Comparison of ENCODE assay signal across 16 cellular contexts in genomic region chr17:37088913-37089312, GRCh38.
DNase-seq lines count a peak whose midpoint lies in the region; ATAC-seq and TF ChIP-seq lines count a peak whose summit lies in the region.
"Had no signal": no experiment of that assay in that cellular context is flagged by ENCODE, and none has a peak within 500 bp of the region (broad histone marks: within the 10 kb centered on the region; RNA-seq: fewer than 3 reads in every experiment).

No MANE protein-coding gene starts in this region.

- no peak for TF ChIP-seq CTCF in CD4-positive, alpha-beta T cell (IDR thresholded peaks at IDR 0.05)
- no peak for TF ChIP-seq CTCF in HL-60 (IDR thresholded peaks at IDR 0.05; ENCODE audit: insufficient read depth, low read length)
- peak; percentile 29 for TF ChIP-seq CTCF in chondrocyte (IDR thresholded peaks at IDR 0.05)
- no peak for TF ChIP-seq CTCF in nephron progenitor cell (IDR thresholded peaks at IDR 0.05)
- no peak for TF ChIP-seq CTCF in endothelial cell (IDR thresholded peaks at IDR 0.05; ENCODE audit: unreplicated experiment)
- no peak for TF ChIP-seq CTCF in left lung (IDR thresholded peaks at IDR 0.05)

- H3K4me3 Mint-ChIP-seq in CD4-positive, alpha-beta T cell, result no peak overlapping the region
- H3K4me3 Mint-ChIP-seq in chondrocyte (ENCODE audit: unreplicated experiment) (no peak overlapping the region), nephron progenitor cell (no peak overlapping the region), endothelial cell (ENCODE audit: unreplicated experiment) (no peak overlapping the region)

- H3K27ac Mint-ChIP-seq in CD4-positive, alpha-beta T cell, result peak overlapping the region; percentile 89
- H3K27ac Mint-ChIP-seq in chondrocyte (ENCODE audit: unreplicated experiment), result no peak overlapping the region
- H3K27ac Mint-ChIP-seq in nephron progenitor cell, result peak overlapping the region; percentile 94
- H3K27ac Mint-ChIP-seq in endothelial cell (ENCODE audit: unreplicated experiment), result no peak overlapping the region

- POLR2A ChIA-PET in CD4-positive, alpha-beta T cell (lab: Charles Lee), result no interaction called here

- peaks cover 0 to 23% of the 10 kb centered on the region in 2 donors for H3K4me1 ChIP-seq in left lung

- no peak for DNase-seq in CD4-positive, alpha-beta T cell
- DNase-seq in HL-60 (ENCODE audit: low read depth in 1 of 2, low spot score in 1 of 2) (no peak), chondrocyte (ENCODE audit: low spot score) (no peak), nephron progenitor cell (no peak), endothelial cell (ENCODE audit: low spot score) (no peak), dedifferentiated amniotic fluid mesenchymal stem cell (ENCODE audit: extremely low spot score) (no peak), left lung (no peak)
- DNase-seq: activated effector memory CD4-positive, alpha-beta T cell treated with anti-CD3 and anti-CD28 coated beads, Interleukin-2, amount 50 U/mL, for 16 hours; GDM1; GM23248; IMR-90; NCI-H446 treated with DMSO at 0.1 percent for 48 hours; stimulated activated CD4-positive, alpha-beta T cell treated with anti-CD3 and anti-CD28 coated beads, Interleukin-2, amount 100 ng/mL, for 24 hours; stimulated activated CD8-positive, alpha-beta memory T cell treated with anti-CD3 and anti-CD28 coated beads, Interleukin-4, amount 100 ng/mL, for 48 hours had no signal

- peaks cover 43% of the 10 kb centered on the region for H3K4me1 Mint-ChIP-seq in CD4-positive, alpha-beta T cell (ENCODE audit: low read depth)
- H3K4me1 Mint-ChIP-seq in chondrocyte (ENCODE audit: low read depth) (no peaks in the 10 kb centered on the region), nephron progenitor cell (peaks cover 76% of the 10 kb centered on the region), endothelial cell (ENCODE audit: unreplicated experiment) (peaks cover 25% of the 10 kb centered on the region)

- H3K4me3 ChIP-seq in HL-60 (replicated peaks; ENCODE audit: insufficient read depth, low read length), result no peak overlapping the region
- H3K4me3 ChIP-seq in left lung, result no peak overlapping the region
- H3K4me3 ChIP-seq: GM23248 had no signal

- H3K9me3 Mint-ChIP-seq in CD4-positive, alpha-beta T cell, result no peaks in the 10 kb centered on the region
- H3K9me3 Mint-ChIP-seq in chondrocyte (ENCODE audit: low read depth) (no peaks in the 10 kb centered on the region), nephron progenitor cell (no peaks in the 10 kb centered on the region), endothelial cell (ENCODE audit: unreplicated experiment) (no peaks in the 10 kb centered on the region)

- peaks cover 24% of the 10 kb centered on the region for H3K36me3 Mint-ChIP-seq in CD4-positive, alpha-beta T cell (ENCODE audit: low read depth)
- H3K36me3 Mint-ChIP-seq in chondrocyte (ENCODE audit: low read depth) (peaks cover 27% of the 10 kb centered on the region), nephron progenitor cell (ENCODE audit: low read depth) (peaks cover 66% of the 10 kb centered on the region), endothelial cell (ENCODE audit: low read depth, unreplicated experiment) (peaks cover 23% of the 10 kb centered on the region)

- intact Hi-C loops in CD4-positive, alpha-beta T cell (cut with DNase I, micrococcal nuclease), result no loop called here
- intact Hi-C loops in left lung (cut with DNase I), result no loop called here

- H3K27ac ChIP-seq in CD4-positive, alpha-beta T cell (ENCODE audit: low read depth, low read length), result peak overlapping the region; percentile 56
- peak overlapping the region; percentile 65; the same call in 1 of the 2 replicates for H3K27ac ChIP-seq in HL-60 (replicated peaks)
- H3K27ac ChIP-seq in left lung, result no peak overlapping the region
- H3K27ac ChIP-seq: brain microvascular endothelial cell, GM23248 had no signal

- no peaks in the 10 kb centered on the region for H3K9me3 ChIP-seq in CD4-positive, alpha-beta T cell (ENCODE audit: control insufficient read depth, low read length)
- H3K9me3 ChIP-seq in left lung, result no peaks in the 10 kb centered on the region

- no peaks in the 10 kb centered on the region for H3K27me3 Mint-ChIP-seq in CD4-positive, alpha-beta T cell
- H3K27me3 Mint-ChIP-seq in chondrocyte (ENCODE audit: low read depth), result no peaks in the 10 kb centered on the region
- no peaks in the 10 kb centered on the region for H3K27me3 Mint-ChIP-seq in nephron progenitor cell (ENCODE audit: low read depth, poor library complexity)
- H3K27me3 Mint-ChIP-seq in endothelial cell (ENCODE audit: unreplicated experiment), result no peaks in the 10 kb centered on the region

- CTCF ChIA-PET in CD4-positive, alpha-beta T cell (lab: Charles Lee), result interaction anchor here (2.5 kb wide), 1 partner anchor 41 kb away, joined by 9 read pairs; no protein-coding TSS in a partner anchor

- H3K36me3 ChIP-seq in left lung, result peaks cover 0 to 84% of the 10 kb centered on the region in 2 donors

- no peak for ATAC-seq in CD4-positive, alpha-beta T cell (ENCODE audit: poor library complexity)
- no peak for ATAC-seq in left lung
- ATAC-seq: activated CD4-positive, CD25-positive, alpha-beta regulatory T cell treated with anti-CD3 and anti-CD28 coated beads, Interleukin-2, amount 50 U/mL, for 24 hours had no signal

- H3K27me3 ChIP-seq in CD4-positive, alpha-beta T cell (ENCODE audit: control insufficient read depth, insufficient read depth, low read length), result no peaks in the 10 kb centered on the region
- H3K27me3 ChIP-seq in HL-60 (ENCODE audit: insufficient read depth, poor library complexity, severe bottlenecking) (no peaks in the 10 kb centered on the region), left lung (no peaks in the 10 kb centered on the region)
- H3K27me3 ChIP-seq: brain microvascular endothelial cell had no signal

Comparison
In these comparisons a context has a peak if more than half of its experiments do, and no peak if none do; other contexts are left out.
1. H3K27ac ChIP-seq: peak in CD4-positive, alpha-beta T cell (single experiment) and HL-60 (single experiment); none in left lung (0 of 2).
2. H3K27ac Mint-ChIP-seq: peak in CD4-positive, alpha-beta T cell (single experiment) and nephron progenitor cell (single experiment); none in chondrocyte (single experiment) and endothelial cell (single experiment).